1 cellular context compared by ENCODE assay signal in the genomic region with DNA sequence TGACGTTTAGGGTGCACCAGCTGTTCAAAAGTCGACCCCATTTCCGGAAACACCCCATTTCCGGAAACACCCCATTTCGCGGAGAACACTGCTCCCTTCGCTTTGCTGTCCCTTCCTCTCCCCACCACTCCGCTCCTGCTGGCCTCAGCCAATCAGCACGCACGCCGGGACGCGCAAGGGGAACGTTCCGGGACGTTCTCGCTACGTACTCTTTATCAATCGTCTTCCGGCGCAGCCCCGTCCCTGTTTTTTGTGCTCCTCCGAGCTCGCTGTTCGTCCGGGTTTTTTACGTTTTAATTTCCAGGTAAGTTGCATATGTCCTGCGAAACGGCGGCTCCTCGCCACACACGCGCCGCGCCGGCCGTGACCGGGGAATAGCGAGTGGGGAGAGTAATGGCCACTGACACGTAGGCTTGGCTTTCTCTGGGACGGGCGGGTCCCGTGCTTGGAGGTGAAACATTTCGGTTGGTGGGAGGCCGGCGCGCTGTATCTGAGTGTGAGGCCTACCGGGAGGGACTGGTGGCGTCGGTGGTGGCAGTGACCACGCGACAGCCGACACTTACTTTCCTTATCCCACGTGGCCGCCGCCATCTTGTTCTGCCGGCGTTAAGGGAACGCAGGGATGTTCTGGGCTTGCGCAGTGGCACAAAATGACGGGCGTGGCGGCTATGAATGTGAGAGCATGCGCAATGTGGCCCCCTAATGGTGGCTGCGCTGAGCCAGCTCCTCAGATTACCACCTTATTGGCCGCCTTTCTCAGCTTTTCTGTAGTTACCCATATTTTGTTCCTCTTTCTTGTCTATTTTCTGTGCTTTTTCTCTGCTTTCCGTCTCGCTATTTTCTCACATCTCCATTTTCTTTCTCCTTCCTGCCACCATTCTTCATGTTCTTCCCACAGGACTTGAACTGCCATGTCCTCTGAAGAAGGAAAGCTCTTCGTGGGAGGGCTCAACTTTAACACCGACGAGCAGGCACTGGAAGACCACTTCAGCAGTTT.
TF ChIP-seq lines count a peak whose summit lies in the region.

TSS of gene RBM3 (plus strand) at position 215 of the 997 bp plus-strand sequence. CDS start at position 912, 697 bp downstream.

TF ChIP-seq in HepG2, 621 proteins besides CTCF, POLR2A, EP300 and RAD21 (continued from another document and continues in another):
- TF ChIP-seq, protein P1, sequence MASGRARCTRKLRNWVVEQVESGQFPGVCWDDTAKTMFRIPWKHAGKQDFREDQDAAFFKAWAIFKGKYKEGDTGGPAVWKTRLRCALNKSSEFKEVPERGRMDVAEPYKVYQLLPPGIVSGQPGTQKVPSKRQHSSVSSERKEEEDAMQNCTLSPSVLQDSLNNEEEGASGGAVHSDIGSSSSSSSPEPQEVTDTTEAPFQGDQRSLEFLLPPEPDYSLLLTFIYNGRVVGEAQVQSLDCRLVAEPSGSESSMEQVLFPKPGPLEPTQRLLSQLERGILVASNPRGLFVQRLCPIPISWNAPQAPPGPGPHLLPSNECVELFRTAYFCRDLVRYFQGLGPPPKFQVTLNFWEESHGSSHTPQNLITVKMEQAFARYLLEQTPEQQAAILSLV (CRISPR knock-in tag; IDR thresholded peaks at IDR 0.05; ENCODE audit: borderline replicate concordance), result peak; percentile 82; the same call in 1 of the 2 replicates
- TF ChIP-seq SNRNP70 (IDR thresholded peaks at IDR 0.05; ENCODE audit: low read depth, low read length), result no peak
- no peak for TF ChIP-seq HHEX (CRISPR knock-in tag; IDR thresholded peaks at IDR 0.05)
- peak; percentile 50 for TF ChIP-seq REPIN1 (CRISPR knock-in tag; IDR thresholded peaks at IDR 0.05; ENCODE audit: borderline replicate concordance, low read depth)
- TF ChIP-seq GFI1 (CRISPR knock-in tag; IDR thresholded peaks at IDR 0.05; ENCODE audit: borderline replicate concordance), result no peak
- TF ChIP-seq KDM3A (CRISPR knock-in tag; IDR thresholded peaks at IDR 0.05; ENCODE audit: low read depth), result no peak
- TF ChIP-seq NCOA2 (CRISPR knock-in tag; IDR thresholded peaks at IDR 0.05), result no peak
- no peak for TF ChIP-seq ZIK1 (CRISPR knock-in tag; IDR thresholded peaks at IDR 0.05; ENCODE audit: borderline replicate concordance, low read depth)
- no peak for TF ChIP-seq ZSCAN12 (CRISPR knock-in tag; IDR thresholded peaks at IDR 0.05)
- 0 out of 2 replicates have a peak, but pooled peaks have one; percentile 30 for TF ChIP-seq ZNF362 (CRISPR knock-in tag; IDR thresholded peaks at IDR 0.05; ENCODE audit: borderline replicate concordance)
- TF ChIP-seq MXD3 (CRISPR knock-in tag; IDR thresholded peaks at IDR 0.05), result 0 out of 2 replicates have a peak, but pooled peaks have one; percentile 25
- no peak for TF ChIP-seq ZNF318 (CRISPR knock-in tag; IDR thresholded peaks at IDR 0.05)
- no peak for TF ChIP-seq NR2F6 (IDR thresholded peaks at IDR 0.05)
- TF ChIP-seq NR2F6 (CRISPR knock-in tag; IDR thresholded peaks at IDR 0.05), result no peak
- 0 out of 2 replicates have a peak, but pooled peaks have one; percentile 19 for TF ChIP-seq CCDC6 (CRISPR knock-in tag; IDR thresholded peaks at IDR 0.05)
- peak; percentile 61; the same call in 1 of the 2 replicates for TF ChIP-seq TOPORS (CRISPR knock-in tag; IDR thresholded peaks at IDR 0.05)
- no peak for TF ChIP-seq STAT5B (CRISPR knock-in tag; IDR thresholded peaks at IDR 0.05)
- no peak for TF ChIP-seq ZNF577 (CRISPR knock-in tag; IDR thresholded peaks at IDR 0.05; ENCODE audit: borderline replicate concordance, low read depth)
- TF ChIP-seq ZNF790 (CRISPR knock-in tag; IDR thresholded peaks at IDR 0.05; ENCODE audit: borderline replicate concordance), result no peak
- peak; percentile 44 for TF ChIP-seq HDAC1 (CRISPR knock-in tag; IDR thresholded peaks at IDR 0.05)
- no peak for TF ChIP-seq LCORL (IDR thresholded peaks at IDR 0.05)
- TF ChIP-seq LCORL (CRISPR knock-in tag; IDR thresholded peaks at IDR 0.05), result no peak
- TF ChIP-seq ZNF281 (CRISPR knock-in tag; IDR thresholded peaks at IDR 0.05; ENCODE audit: borderline replicate concordance), result no peak
- no peak for TF ChIP-seq KMT2A (CRISPR knock-in tag; IDR thresholded peaks at IDR 0.05)
- peak; percentile 57 for TF ChIP-seq NFRKB (IDR thresholded peaks at IDR 0.05)
- no peak for TF ChIP-seq CENPT (CRISPR knock-in tag; IDR thresholded peaks at IDR 0.05; ENCODE audit: low read depth)
- TF ChIP-seq NFATC3 (CRISPR knock-in tag; IDR thresholded peaks at IDR 0.05), result no peak
- TF ChIP-seq NBN (conservative IDR thresholded peaks at IDR 0.05), result no peak
- peak; percentile 67 for TF ChIP-seq RBM22 (optimal IDR thresholded peaks at IDR 0.05; ENCODE audit: low read length)
- TF ChIP-seq KAT8 (CRISPR knock-in tag; IDR thresholded peaks at IDR 0.05), result peak; percentile 90
- no peak for TF ChIP-seq MBD4 (IDR thresholded peaks at IDR 0.05; ENCODE audit: borderline replicate concordance, low read length)
- TF ChIP-seq HNRNPLL (IDR thresholded peaks at IDR 0.05; ENCODE audit: low read depth, low read length, poor library complexity, severe bottlenecking), result peak; percentile 53
- TF ChIP-seq, protein P2, sequence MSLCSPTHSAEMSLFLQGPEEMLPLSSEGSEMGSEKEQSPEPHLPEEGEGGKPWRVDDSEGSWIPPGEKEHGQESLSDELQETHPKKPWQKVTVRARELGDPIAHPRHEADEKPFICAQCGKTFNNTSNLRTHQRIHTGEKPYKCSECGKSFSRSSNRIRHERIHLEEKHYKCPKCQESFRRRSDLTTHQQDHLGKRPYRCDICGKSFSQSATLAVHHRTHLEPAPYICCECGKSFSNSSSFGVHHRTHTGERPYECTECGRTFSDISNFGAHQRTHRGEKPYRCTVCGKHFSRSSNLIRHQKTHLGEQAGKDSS (CRISPR knock-in tag; IDR thresholded peaks at IDR 0.05; ENCODE audit: borderline replicate concordance, low read depth), result peak; percentile 33; the same call in 1 of the 2 replicates
- peak; percentile 15; the same call in 1 of the 2 replicates for TF ChIP-seq ELF3 (CRISPR knock-in tag; IDR thresholded peaks at IDR 0.05)
- TF ChIP-seq, protein P3, sequence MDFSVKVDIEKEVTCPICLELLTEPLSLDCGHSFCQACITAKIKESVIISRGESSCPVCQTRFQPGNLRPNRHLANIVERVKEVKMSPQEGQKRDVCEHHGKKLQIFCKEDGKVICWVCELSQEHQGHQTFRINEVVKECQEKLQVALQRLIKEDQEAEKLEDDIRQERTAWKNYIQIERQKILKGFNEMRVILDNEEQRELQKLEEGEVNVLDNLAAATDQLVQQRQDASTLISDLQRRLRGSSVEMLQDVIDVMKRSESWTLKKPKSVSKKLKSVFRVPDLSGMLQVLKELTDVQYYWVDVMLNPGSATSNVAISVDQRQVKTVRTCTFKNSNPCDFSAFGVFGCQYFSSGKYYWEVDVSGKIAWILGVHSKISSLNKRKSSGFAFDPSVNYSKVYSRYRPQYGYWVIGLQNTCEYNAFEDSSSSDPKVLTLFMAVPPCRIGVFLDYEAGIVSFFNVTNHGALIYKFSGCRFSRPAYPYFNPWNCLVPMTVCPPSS (IDR thresholded peaks at IDR 0.05), result no peak
- peak; percentile 99 for TF ChIP-seq DMAP1 (CRISPR knock-in tag; IDR thresholded peaks at IDR 0.05)
- TF ChIP-seq, protein P4, sequence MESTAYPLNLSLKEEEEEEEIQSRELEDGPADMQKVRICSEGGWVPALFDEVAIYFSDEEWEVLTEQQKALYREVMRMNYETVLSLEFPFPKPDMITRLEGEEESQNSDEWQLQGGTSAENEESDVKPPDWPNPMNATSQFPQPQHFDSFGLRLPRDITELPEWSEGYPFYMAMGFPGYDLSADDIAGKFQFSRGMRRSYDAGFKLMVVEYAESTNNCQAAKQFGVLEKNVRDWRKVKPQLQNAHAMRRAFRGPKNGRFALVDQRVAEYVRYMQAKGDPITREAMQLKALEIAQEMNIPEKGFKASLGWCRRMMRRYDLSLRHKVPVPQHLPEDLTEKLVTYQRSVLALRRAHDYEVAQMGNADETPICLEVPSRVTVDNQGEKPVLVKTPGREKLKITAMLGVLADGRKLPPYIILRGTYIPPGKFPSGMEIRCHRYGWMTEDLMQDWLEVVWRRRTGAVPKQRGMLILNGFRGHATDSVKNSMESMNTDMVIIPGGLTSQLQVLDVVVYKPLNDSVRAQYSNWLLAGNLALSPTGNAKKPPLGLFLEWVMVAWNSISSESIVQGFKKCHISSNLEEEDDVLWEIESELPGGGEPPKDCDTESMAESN (CRISPR knock-in tag; conservative IDR thresholded peaks at IDR 0.05), result peak; percentile 79; the same call in 1 of the 2 replicates
- TF ChIP-seq, protein P5, sequence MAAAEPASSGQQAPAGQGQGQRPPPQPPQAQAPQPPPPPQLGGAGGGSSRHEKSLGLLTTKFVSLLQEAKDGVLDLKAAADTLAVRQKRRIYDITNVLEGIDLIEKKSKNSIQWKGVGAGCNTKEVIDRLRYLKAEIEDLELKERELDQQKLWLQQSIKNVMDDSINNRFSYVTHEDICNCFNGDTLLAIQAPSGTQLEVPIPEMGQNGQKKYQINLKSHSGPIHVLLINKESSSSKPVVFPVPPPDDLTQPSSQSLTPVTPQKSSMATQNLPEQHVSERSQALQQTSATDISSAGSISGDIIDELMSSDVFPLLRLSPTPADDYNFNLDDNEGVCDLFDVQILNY (CRISPR knock-in tag; conservative IDR thresholded peaks at IDR 0.05), result no peak
